In genomic region chr2:151603530-151603929, GRCh38 we compare ENCODE assay signal across 7 cellular contexts.
A peak's percentile ranks its signal among the peaks of the same experiment; 100 is the strongest.
DNase-seq lines count a peak whose midpoint lies in the region; ATAC-seq and TF ChIP-seq lines count a peak whose summit lies in the region.
"Not testable (repeated sequence)": the region's sequence is repeated elsewhere in the genome, so short reads cannot be mapped to it uniquely, and the experiment has no call there.

No MANE protein-coding gene starts in this region.

- not testable (repeated sequence) for H3K4me3 Mint-ChIP-seq in stimulated activated effector memory CD8-positive, alpha-beta T cell treated with anti-CD3 and anti-CD28 coated beads, Interleukin-12 subunit alpha, Interleukin-12 subunit beta, amount 100 ng/mL, for 72 hours

- not testable (repeated sequence) for H3K27me3 ChIP-seq in adrenal gland; psoas muscle (ENCODE audit: insufficient read depth in 3 of 3, low read length in 2 of 3); testis; upper lobe of right lung

- not testable (repeated sequence) for H3K4me1 Mint-ChIP-seq in stimulated activated effector memory CD8-positive, alpha-beta T cell treated with anti-CD3 and anti-CD28 coated beads, Interleukin-12 subunit alpha, Interleukin-12 subunit beta, amount 100 ng/mL, for 72 hours

- peak in 4 of 7 donors; percentile 7 to 38 (median 14) for DNase-seq in adrenal gland
- DNase-seq in left cardiac atrium, result peak; percentile 29
- DNase-seq in omental fat pad (ENCODE audit: low spot score), result peak; percentile 27
- not testable (repeated sequence) for DNase-seq in psoas muscle; stimulated activated effector memory CD8-positive, alpha-beta T cell treated with anti-CD3 and anti-CD28 coated beads, Interleukin-12 subunit alpha, Interleukin-12 subunit beta, amount 100 ng/mL, for 72 hours (ENCODE audit: low spot score in 2 of 2); upper lobe of right lung
- DNase-seq in testis, result peak; percentile 25

- not testable (repeated sequence) for H3K9me3 Mint-ChIP-seq in stimulated activated effector memory CD8-positive, alpha-beta T cell treated with anti-CD3 and anti-CD28 coated beads, Interleukin-12 subunit alpha, Interleukin-12 subunit beta, amount 100 ng/mL, for 72 hours

- not testable (repeated sequence) for H3K4me3 ChIP-seq in adrenal gland, psoas muscle, testis, upper lobe of right lung

- ATAC-seq in left cardiac atrium, result peak; percentile 32 to 47
- not testable (repeated sequence) for ATAC-seq in omental fat pad (ENCODE audit: low FRiP score)
- ATAC-seq in psoas muscle, result peak; percentile 2 to 35 (median 10)
- ATAC-seq in stimulated activated effector memory CD8-positive, alpha-beta T cell treated with anti-CD3 and anti-CD28 coated beads, Interleukin-12 subunit alpha, Interleukin-12 subunit beta, amount 100 ng/mL, for 72 hours, result peak; percentile 16
- peak; percentile 29 for ATAC-seq in upper lobe of right lung

- WGBS in adrenal gland, 4 donors, result 89 to 100% (median 100%) methylated on average over 1 of the region's 2 CpGs; no CpG with 5 or more reads in 1 of the 4 donors
- WGBS in psoas muscle, 3 donors, result 33 to 63% (median 36%) methylated on average over 1 of the region's 2 CpGs
- no CpG with 5 or more reads among the region's 2 CpGs for WGBS in testis, 2 donors

- H3K36me3 Mint-ChIP-seq in stimulated activated effector memory CD8-positive, alpha-beta T cell treated with anti-CD3 and anti-CD28 coated beads, Interleukin-12 subunit alpha, Interleukin-12 subunit beta, amount 100 ng/mL, for 72 hours, result not testable (repeated sequence)

- TF ChIP-seq CTCF in adrenal gland (IDR thresholded peaks at IDR 0.05); omental fat pad (IDR thresholded peaks at IDR 0.05); psoas muscle (IDR thresholded peaks at IDR 0.05); testis (IDR thresholded peaks at IDR 0.05); upper lobe of right lung (IDR thresholded peaks at IDR 0.05): not testable (repeated sequence)

- H3K4me1 ChIP-seq in adrenal gland (replicated peaks in 1 of 2); psoas muscle; testis; upper lobe of right lung: not testable (repeated sequence)

- H3K27ac ChIP-seq in adrenal gland, psoas muscle, testis, upper lobe of right lung: not testable (repeated sequence)

- H3K9me3 ChIP-seq in adrenal gland (replicated peaks in 1 of 3); psoas muscle; testis; upper lobe of right lung: not testable (repeated sequence)

- intact Hi-C loops in adrenal gland (cut with DNase I); left cardiac atrium (cut with DNase I); psoas muscle (cut with DNase I); testis (cut with DNase I; ENCODE audit: low total_unique reads); upper lobe of right lung (cut with DNase I): not testable (repeated sequence)

- TF ChIP-seq POLR2A in adrenal gland (IDR thresholded peaks at IDR 0.05); testis (IDR thresholded peaks at IDR 0.05): not testable (repeated sequence)

- not testable (repeated sequence) for H3K36me3 ChIP-seq in adrenal gland (replicated peaks in 1 of 2); psoas muscle (ENCODE audit: insufficient read depth in 1 of 2, low read depth in 1 of 2); testis (ENCODE audit: low read depth, missing control alignments); upper lobe of right lung

- not testable (repeated sequence) for H3K27ac Mint-ChIP-seq in stimulated activated effector memory CD8-positive, alpha-beta T cell treated with anti-CD3 and anti-CD28 coated beads, Interleukin-12 subunit alpha, Interleukin-12 subunit beta, amount 100 ng/mL, for 72 hours
